Comparison of ENCODE assay signal across 11 cellular contexts in the genomic region with DNA sequence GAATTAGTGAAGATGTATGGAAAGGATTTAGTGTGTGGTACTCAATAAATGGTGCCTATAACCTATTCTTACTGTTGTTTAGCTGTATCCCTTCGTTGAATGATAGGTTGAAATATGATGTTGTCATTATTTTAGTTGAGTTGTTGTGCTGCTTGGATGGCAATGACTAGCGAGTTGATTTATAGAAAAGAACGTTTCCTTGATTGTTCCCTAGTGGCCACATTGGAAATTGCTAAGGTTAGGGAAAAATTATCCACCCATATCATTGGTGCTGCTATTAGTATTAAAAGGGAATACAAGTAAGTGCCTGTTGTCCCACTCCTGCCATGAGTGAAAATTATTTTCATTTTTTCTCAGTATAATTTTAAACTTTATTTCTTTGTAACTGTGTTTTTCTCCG. TPM values are rescaled to one million over a fixed set of nuclear protein-coding genes. Genes with fewer than 3 reads are reported as not detected.
A peak's percentile ranks its signal among the peaks of the same experiment; 100 is the strongest.
DNase-seq lines count a peak whose midpoint lies in the region; ATAC-seq, FAIRE-seq and TF ChIP-seq lines count a peak whose summit lies in the region.
"Had no signal": no experiment of that assay in that cellular context is flagged by ENCODE, and none has a peak within 500 bp of the region (broad histone marks: within the 10 kb centered on the region; RNA-seq: fewer than 3 reads in every experiment).

No MANE protein-coding gene starts in this region.

- SMC1A ChIA-PET in GM12878 (lab: Charles Lee; ENCODE audit: uncharacterized antibody, unreplicated experiment) = no interaction called here

- H3K27me3 Mint-ChIP-seq in CD14-positive monocyte (ENCODE audit: low read depth in 3 of 3) = peaks cover 0 to 1% (median 0%) of the 10 kb centered on the region in 3 donors
- H3K27me3 Mint-ChIP-seq: activated naive CD8-positive, alpha-beta T cell treated with anti-CD3 and anti-CD28 coated beads, Interleukin-2, amount 50 U/mL, for 24 hours had no signal

- POLR2A ChIA-PET in GM12878 (lab: Charles Lee) = no interaction called here

- H3K9me3 ChIP-seq in GM12878 (replicated peaks; ENCODE audit: control insufficient read depth, insufficient read depth, low read length) = no peaks in the 10 kb centered on the region
- no peaks in the 10 kb centered on the region for H3K9me3 ChIP-seq in lower lobe of right lung
- H3K9me3 ChIP-seq: MG63 had no signal

- H2AFZ ChIP-seq in GM12878 (ENCODE audit: control insufficient read depth, low read depth, low read length) = no peak overlapping the region

- no TSS peak for BruUV-seq in GM12878 (replicated peaks; lab: Mats Ljungman, UMichigan)

- no peak overlapping the region for H3K4me3 Mint-ChIP-seq in CD14-positive monocyte
- H3K4me3 Mint-ChIP-seq: activated naive CD8-positive, alpha-beta T cell treated with anti-CD3 and anti-CD28 coated beads, Interleukin-2, amount 50 U/mL, for 24 hours; immature natural killer cell had no signal

- DNase-seq in CD14-positive monocyte (ENCODE audit: low spot score) = no peak
- no peak for DNase-seq in HL-60 (ENCODE audit: low read depth in 1 of 2, low spot score in 1 of 2)
- DNase-seq in GM12878 (ENCODE audit: low read depth, low spot score) = no peak
- DNase-seq in lower lobe of right lung = no peak
- DNase-seq in NCI-H1048 (lab: John Stamatoyannopoulos, UW) = no peak
- no peak for DNase-seq in stimulated activated naive CD4-positive, alpha-beta T cell treated with Interleukin-2 at 50 U/mL for 16 hours (lab: John Stamatoyannopoulos, UW)
- no peak for DNase-seq in caudate nucleus (lab: John Stamatoyannopoulos, UW)
- no peak for DNase-seq in NCI-H1930 (lab: John Stamatoyannopoulos, UW)
- DNase-seq: activated naive CD8-positive, alpha-beta T cell treated with anti-CD3 and anti-CD28 coated beads, Interleukin-2, amount 50 U/mL, for 24 hours; immature natural killer cell; MG63 had no signal

- no peak for TF ChIP-seq POLR2A in GM12878 (IDR thresholded peaks at IDR 0.05; ENCODE audit: low read depth, low read length)

- TF ChIP-seq CTCF in CD14-positive monocyte (IDR thresholded peaks at IDR 0.05) (peak; percentile 39), HL-60 (IDR thresholded peaks at IDR 0.05; ENCODE audit: insufficient read depth, low read length) (peak; percentile 11), GM12878 (IDR thresholded peaks at IDR 0.05 in 2 of 3, conservative IDR thresholded peaks at IDR 0.05 in 1 of 3; ENCODE audit: control insufficient read depth in 2 of 3, extremely low read depth in 1 of 3, insufficient read depth in 1 of 3, low read depth in 3 of 3, low read length in 3 of 3) (peak in 2 of 3 experiments; percentile 22 to 27; a peak in 1 of 6 replicates), lower lobe of right lung (IDR thresholded peaks at IDR 0.05) (peak; percentile 38)

- intact Hi-C loops in CD14-positive monocyte (cut with micrococcal nuclease) (loop anchor here in 1 of 2 donors (10.0 kb wide), 1 partner anchor 254 kb away; a partner anchor contains a TSS), GM12878 (cut with micrococcal nuclease; ENCODE audit: unreplicated experiment) (no loop called here), lower lobe of right lung (cut with DNase I) (no loop called here)

- peaks cover 51 to 66% of the 10 kb centered on the region in 2 donors for H3K36me3 Mint-ChIP-seq in CD14-positive monocyte

- no peak for FAIRE-seq in GM12878 (lab: Jason Lieb, UNC)

- no peaks in the 10 kb centered on the region for H3K9me3 Mint-ChIP-seq in CD14-positive monocyte
- H3K9me3 Mint-ChIP-seq: activated naive CD8-positive, alpha-beta T cell treated with anti-CD3 and anti-CD28 coated beads, Interleukin-2, amount 50 U/mL, for 24 hours; immature natural killer cell had no signal

- H3K4me2 ChIP-seq in GM12878 (ENCODE audit: control insufficient read depth, insufficient read depth) = no peak overlapping the region

- no peaks in the 10 kb centered on the region for H4K20me1 ChIP-seq in GM12878 (ENCODE audit: control insufficient read depth, insufficient read depth)

- H3K4me3 ChIP-seq in HL-60 (replicated peaks; ENCODE audit: insufficient read depth, low read length) (no peak overlapping the region), GM12878 (no peak overlapping the region), lower lobe of right lung (no peak overlapping the region)
- H3K4me3 ChIP-seq: MG63 had no signal

- no peaks in the 10 kb centered on the region for H3K79me2 ChIP-seq in GM12878 (ENCODE audit: control insufficient read depth, insufficient read depth, low read length)

- 96% methylated on average over 4 of the region's 4 CpGs for WGBS in GM12878 (ENCODE audit: insufficient coverage, insufficient replicate concordance, low lambda C conversion rate, missing lambda C conversion rate)

- H3K27ac ChIP-seq in HL-60 (replicated peaks) (no peak overlapping the region), GM12878 (ENCODE audit: control insufficient read depth, insufficient read depth) (no peak overlapping the region), lower lobe of right lung (no peak overlapping the region), caudate nucleus (ENCODE audit: low read depth, low read length) (no peak overlapping the region)

- no peak overlapping the region for H3K27ac Mint-ChIP-seq in CD14-positive monocyte
- H3K27ac Mint-ChIP-seq: activated naive CD8-positive, alpha-beta T cell treated with anti-CD3 and anti-CD28 coated beads, Interleukin-2, amount 50 U/mL, for 24 hours; immature natural killer cell had no signal

- no peak overlapping the region for H3K9ac ChIP-seq in GM12878 (ENCODE audit: control insufficient read depth, insufficient read depth, low read length)

- CTCF ChIA-PET in GM12878 (lab: Yijun Ruan, JAX) = interaction anchor here (1.4 to 1.5 kb wide), 2 partner anchors 11 to 14 kb away, joined by 3 to 5 read pairs; no protein-coding TSS in a partner anchor

- TF ChIP-seq RAD21 in GM12878 (IDR thresholded peaks at IDR 0.05; ENCODE audit: insufficient read depth, low read depth, low read length) = no peak

- RAD21 ChIA-PET in GM12878 (lab: Charles Lee; ENCODE audit: unreplicated experiment) = no interaction called here

- H3K36me3 ChIP-seq in GM12878 (ENCODE audit: control insufficient read depth in 2 of 2, insufficient read depth in 2 of 2, low read length in 1 of 2) (peaks cover 0 to 9% of the 10 kb centered on the region in 2 experiments; a peak in 3 of 4 replicates), lower lobe of right lung (peaks cover 77% of the 10 kb centered on the region)

- TF ChIP-seq EP300 in GM12878 (IDR thresholded peaks at IDR 0.05; ENCODE audit: borderline replicate concordance in 1 of 2, control insufficient read depth in 1 of 2, low read depth in 2 of 2, low read length in 2 of 2) = no peak

- H3K27me3 ChIP-seq in HL-60 (ENCODE audit: insufficient read depth, poor library complexity, severe bottlenecking) (no peaks in the 10 kb centered on the region), GM12878 (replicated peaks in 1 of 2; ENCODE audit: control insufficient read depth in 2 of 2, insufficient read depth in 2 of 2, low read length in 1 of 2) (no peaks in the 10 kb centered on the region), lower lobe of right lung (ENCODE audit: low read depth) (no peaks in the 10 kb centered on the region)
- H3K27me3 ChIP-seq: MG63 had no signal

- peaks cover 10% of the 10 kb centered on the region for H3K4me1 Mint-ChIP-seq in CD14-positive monocyte
- H3K4me1 Mint-ChIP-seq: activated naive CD8-positive, alpha-beta T cell treated with anti-CD3 and anti-CD28 coated beads, Interleukin-2, amount 50 U/mL, for 24 hours had no signal

- in situ Hi-C loops in GM12878 (cut with MboI) = no loop called here

- H3K4me1 ChIP-seq in GM12878 (ENCODE audit: control insufficient read depth, insufficient read depth, low read length) (no peaks in the 10 kb centered on the region), lower lobe of right lung (no peaks in the 10 kb centered on the region)

- ATAC-seq in GM12878 (no peak), lower lobe of right lung (no peak)
- ATAC-seq: activated naive CD8-positive, alpha-beta T cell treated with anti-CD3 and anti-CD28 coated beads, Interleukin-2, amount 50 U/mL, for 24 hours had no signal

TF ChIP-seq in GM12878, 131 proteins besides CTCF, POLR2A, EP300 and RAD21 (continues in another document):
- TF ChIP-seq, protein P1, sequence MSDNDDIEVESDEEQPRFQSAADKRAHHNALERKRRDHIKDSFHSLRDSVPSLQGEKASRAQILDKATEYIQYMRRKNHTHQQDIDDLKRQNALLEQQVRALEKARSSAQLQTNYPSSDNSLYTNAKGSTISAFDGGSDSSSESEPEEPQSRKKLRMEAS (IDR thresholded peaks at IDR 0.05; ENCODE audit: low read depth, low read length) = no peak
- no peak for TF ChIP-seq SIN3A (IDR thresholded peaks at IDR 0.05; ENCODE audit: low read depth, low read length)

RNA-seq across cellular contexts. Expression of a gene that starts 14.5 kb away (rescaled TPM):
- polyA plus RNA-seq in CD14-positive monocyte (1 to 10 TPM; 9.2 to 9.4 TPM), GM12878 (2011; rRNA removed) (16.3 and 26.9 TPM in 2 replicates), GM12878 (2014; fragmentation: Illumina TruSeq; extraction: Trizol) (13.6 and 16.3 TPM in 2 replicates), GM12878 (2014; fragmentation: Nextera tagmentation; extraction: Ambion mirVana) (1 to 10 TPM; 9.3 to 9.8 TPM), GM12878 (2014; rRNA removed) (13.4 and 21.3 TPM in 2 replicates), GM12878 (2016; fragmentation: Nextera tagmentation; extraction: Ambion mirVana) (10 to 100 TPM; 11.2 to 11.3 TPM)
- 141 and 142 TPM in 2 replicates for total RNA-seq in GM12878 (2013; cell fraction: nucleolus; rRNA removed)
- total RNA-seq in GM12878 (2014; rRNA removed) (14.7 and 18.0 TPM in 2 replicates), GM12878 (2014; rRNA removed; fragmentation: Illumina TruSeq; extraction: Trizol) (12.7 and 16.5 TPM in 2 replicates), GM12878 (2021) (14.3 and 17.5 TPM in 2 replicates), lower lobe of right lung (21.1 TPM)
- polyA plus RNA-seq in GM12878 (2011; ENCODE audit: low read depth) = 5.8 TPM
- polyA plus RNA-seq in GM12878 (2011; cell fraction: cytosol; rRNA removed) = 18.6 and 19.9 TPM in 2 replicates
- polyA plus RNA-seq in GM12878 (2011; cell fraction: nucleus; rRNA removed) = 46.4 and 68.9 TPM in 2 replicates
- 9.2 and 11.0 TPM in 2 replicates for polyA plus RNA-seq in GM12878 (2012)
- 44.7 and 48.8 TPM in 2 replicates for polyA minus RNA-seq in GM12878 (2011; rRNA and poly(A)+ RNA removed)
- 9.5 and 11.0 TPM in 2 replicates for polyA minus RNA-seq in GM12878 (2011; cell fraction: cytosol; rRNA and poly(A)+ RNA removed)
- 72.4 and 112 TPM in 2 replicates for polyA minus RNA-seq in GM12878 (2011; cell fraction: nucleus; rRNA and poly(A)+ RNA removed)
